35 cellular contexts compared by ENCODE assay signal in the genomic region with DNA sequence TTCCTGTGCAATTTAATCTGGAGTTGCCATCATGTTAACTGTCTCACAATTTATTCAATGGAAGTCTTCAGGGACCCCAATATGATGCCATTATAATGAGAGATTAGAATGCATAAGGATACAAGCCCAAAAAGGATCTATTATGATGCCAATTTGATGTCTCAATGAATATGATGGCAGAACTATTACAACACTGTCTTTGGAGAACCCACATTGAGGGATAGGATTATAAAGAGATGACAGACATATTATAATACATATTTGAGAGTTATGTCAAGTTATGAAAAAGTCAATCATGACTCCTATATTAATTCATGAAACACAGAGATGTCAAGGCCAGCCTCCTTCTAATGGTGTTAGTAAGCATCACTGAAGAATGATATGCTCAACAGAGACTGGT.
"Had no signal": no experiment of that assay in that cellular context is flagged by ENCODE, and none has a peak within 500 bp of the region (broad histone marks: within the 10 kb centered on the region; RNA-seq: fewer than 3 reads in every experiment).

No MANE protein-coding gene starts in this region.

- H3K4me2 ChIP-seq: KMS-11 had no signal

- H3K9ac ChIP-seq: KMS-11 had no signal

- DNase-seq: Karpas-422, Kasumi-1, MG63, MM.1S, MV-4-11, NCI-H1048, NCI-H1092, NCI-H1092 treated with DMSO at 0.1 percent for 48 hours, NCI-H1105, NCI-H1105 treated with DMSO at 0.1 percent for 48 hours, NCI-H1417, NCI-H1417 treated with DMSO at 0.1 percent for 48 hours, NCI-H1436, NCI-H1436 treated with DMSO at 0.1 percent for 48 hours, NCI-H146, NCI-H1694, NCI-H1694 treated with DMSO at 0.1 percent for 48 hours, NCI-H187, NCI-H187 treated with DMSO at 0.1 percent for 48 hours, NCI-H1930, NCI-H2029, NCI-H2029 treated with DMSO at 0.1 percent for 48 hours, NCI-H2081, NCI-H2081 treated with DMSO at 0.1 percent for 48 hours, NCI-H2107, NCI-H2171, NCI-H2171 treated with DMSO at 0.1 percent for 48 hours, NCI-H2227 treated with DMSO at 0.1 percent for 48 hours, NCI-H226, NCI-H345, NCI-H446, NCI-H446 treated with DMSO at 0.1 percent for 48 hours, NCI-H510A, NCI-H510A treated with DMSO at 0.1 percent for 48 hours had no signal

- H3K36me3 ChIP-seq: MG63 had no signal

- H3K4me3 ChIP-seq: MG63 had no signal

- H3K27me3 ChIP-seq: MG63 had no signal

- H3K27ac ChIP-seq: KMS-11 had no signal

- H3K9me3 ChIP-seq: MG63 had no signal
